In genomic region chr3:131353016-131353877, GRCh38 we compare ENCODE assay signal across 1 cellular context.
TF ChIP-seq lines count a peak whose summit lies in the region.

No MANE protein-coding gene starts in this region.

TF ChIP-seq in GM12878, 131 proteins besides CTCF, POLR2A, EP300 and RAD21:
- no peak for TF ChIP-seq ELK1 (IDR thresholded peaks at IDR 0.05; ENCODE audit: low read depth, low read length)
- no peak for TF ChIP-seq NFIC (IDR thresholded peaks at IDR 0.05; ENCODE audit: low read depth, low read length)
- no peak for TF ChIP-seq MLLT1 (IDR thresholded peaks at IDR 0.05)
